In genomic region chr10:86944471-86944870, GRCh38 we compare ENCODE assay signal across 19 cellular contexts. TPM values are rescaled to one million over a fixed set of nuclear protein-coding genes. Genes with fewer than 3 reads are reported as not detected.
DNase-seq lines count a peak whose midpoint lies in the region; ATAC-seq, FAIRE-seq and TF ChIP-seq lines count a peak whose summit lies in the region.
"Had no signal": no experiment of that assay in that cellular context is flagged by ENCODE, and none has a peak within 500 bp of the region (broad histone marks: within the 10 kb centered on the region; RNA-seq: fewer than 3 reads in every experiment).

No MANE protein-coding gene starts in this region.

- H3K36me3 ChIP-seq in left ventricle myocardium inferior: peaks cover 23% of the 10 kb centered on the region
- no peaks in the 10 kb centered on the region for H3K36me3 ChIP-seq in astrocyte (ENCODE audit: insufficient read depth, low read length)
- H3K36me3 ChIP-seq in body of pancreas (replicated peaks in 1 of 2; ENCODE audit: insufficient read depth in 1 of 2, low read depth in 2 of 2): no peaks in the 10 kb centered on the region
- H3K36me3 ChIP-seq: ovary, vagina had no signal

- H3K9me3 Mint-ChIP-seq in astrocyte (ENCODE audit: unreplicated experiment): no peaks in the 10 kb centered on the region
- H3K9me3 Mint-ChIP-seq in CD14-positive monocyte: peaks cover 0 to 4% (median 2%) of the 10 kb centered on the region in 7 donors
- H3K9me3 Mint-ChIP-seq: activated T-cell treated with anti-CD3 and anti-CD28 coated beads, Interleukin-2, amount 50 U/mL, for 4 hours; stimulated activated naive CD8-positive, alpha-beta T cell treated with anti-CD3 and anti-CD28 coated beads, Interleukin-15, Interleukin-2, amounts not matched to agents 100 ng/mL and 50 ng/mL, for 24 hours had no signal

- TF ChIP-seq POLR2A in body of pancreas (IDR thresholded peaks at IDR 0.05): no peak

- H2AFZ ChIP-seq in astrocyte (ENCODE audit: low read depth, low read length): no peak overlapping the region

- DNase-seq in left ventricle myocardium inferior (no peak), right cardiac atrium (no peak), astrocyte (ENCODE audit: low read depth) (no peak), kidney tubule cell (ENCODE audit: low spot score) (peak; percentile 39), NCI-H1694 treated with DMSO at 0.1 percent for 48 hours (lab: John Stamatoyannopoulos, UW) (no peak), GM10266 (ENCODE audit: extremely low spot score) (no peak), CD14-positive monocyte (ENCODE audit: low spot score) (no peak), body of pancreas (no peak)
- DNase-seq: activated T-cell treated with anti-CD3 and anti-CD28 coated beads, Interleukin-2, amount 50 U/mL, for 4 hours; cortex of kidney; KBM-7; kidney; NCI-H1105; NK-92 treated with Interleukin-12 subunit alpha and Interleukin-12 subunit beta, amount 100 ng/mL, for 24 hours; SHP77 had no signal

- H3K9me3 ChIP-seq in left ventricle myocardium inferior (replicated peaks) (no peaks in the 10 kb centered on the region), right cardiac atrium (ENCODE audit: control insufficient read depth, low read length) (no peaks in the 10 kb centered on the region), astrocyte (ENCODE audit: insufficient read depth, low read depth, low read length) (no peaks in the 10 kb centered on the region), body of pancreas (no peaks in the 10 kb centered on the region)
- H3K9me3 ChIP-seq: ovary, vagina had no signal

- peak; percentile 20 for FAIRE-seq in astrocyte (lab: Jason Lieb, UNC)
- FAIRE-seq: kidney had no signal

- TF ChIP-seq CTCF in left ventricle myocardium inferior (IDR thresholded peaks at IDR 0.05; ENCODE audit: borderline replicate concordance) (no peak), astrocyte (IDR thresholded peaks at IDR 0.05; ENCODE audit: insufficient read depth, low read depth, low read length) (no peak), GM10266 (IDR thresholded peaks at IDR 0.05; ENCODE audit: control insufficient read depth, insufficient read depth, low read depth, missing control alignments) (no peak), CD14-positive monocyte (IDR thresholded peaks at IDR 0.05) (no peak), body of pancreas (IDR thresholded peaks at IDR 0.05) (no peak)

- H3K9ac ChIP-seq in astrocyte (ENCODE audit: low read length): no peak overlapping the region

- H3K27ac ChIP-seq in left ventricle myocardium inferior (replicated peaks) (peak overlapping the region; percentile 38), right cardiac atrium (ENCODE audit: low read length) (no peak overlapping the region), astrocyte (ENCODE audit: low read depth, low read length) (no peak overlapping the region), body of pancreas (no peak overlapping the region)
- H3K27ac ChIP-seq: ovary had no signal

- H4K20me1 ChIP-seq in astrocyte (ENCODE audit: insufficient read depth, low read length): no peaks in the 10 kb centered on the region

- H3K27me3 Mint-ChIP-seq in astrocyte (ENCODE audit: low read depth, unreplicated experiment) (peaks cover 21% of the 10 kb centered on the region), CD14-positive monocyte (ENCODE audit: low read depth in 3 of 3) (peaks cover 3 to 12% (median 4%) of the 10 kb centered on the region in 3 donors)
- H3K27me3 Mint-ChIP-seq: stimulated activated naive CD8-positive, alpha-beta T cell treated with anti-CD3 and anti-CD28 coated beads, Interleukin-15, Interleukin-2, amounts not matched to agents 100 ng/mL and 50 ng/mL, for 24 hours had no signal

- H3K4me1 ChIP-seq in left ventricle myocardium inferior (peaks cover 72% of the 10 kb centered on the region), right cardiac atrium (ENCODE audit: control insufficient read depth, insufficient read depth, low read length) (no peaks in the 10 kb centered on the region), astrocyte (ENCODE audit: insufficient read depth, low read length) (peaks cover 3% of the 10 kb centered on the region), body of pancreas (peaks cover 12% of the 10 kb centered on the region)

- H3K36me3 Mint-ChIP-seq in astrocyte (ENCODE audit: low read depth, unreplicated experiment) (peaks cover 3% of the 10 kb centered on the region), CD14-positive monocyte (no peaks in the 10 kb centered on the region)

- no peak overlapping the region for H3K4me2 ChIP-seq in astrocyte (ENCODE audit: low read length)

- intact Hi-C loops in left ventricle myocardium inferior (cut with micrococcal nuclease): no loop called here
- intact Hi-C loops in right cardiac atrium (cut with DNase I): no loop called here
- intact Hi-C loops in CD14-positive monocyte (cut with micrococcal nuclease): no loop called here
- intact Hi-C loops in body of pancreas (cut with DNase I): no loop called here

- H3K79me2 ChIP-seq in astrocyte (ENCODE audit: insufficient read depth, low read length): no peaks in the 10 kb centered on the region

- H3K4me3 Mint-ChIP-seq in astrocyte (ENCODE audit: unreplicated experiment) (no peak overlapping the region), CD14-positive monocyte (no peak overlapping the region)
- H3K4me3 Mint-ChIP-seq: activated T-cell treated with anti-CD3 and anti-CD28 coated beads, Interleukin-2, amount 50 U/mL, for 4 hours; stimulated activated naive CD8-positive, alpha-beta T cell treated with anti-CD3 and anti-CD28 coated beads, Interleukin-15, Interleukin-2, amounts not matched to agents 100 ng/mL and 50 ng/mL, for 24 hours had no signal

- H3K27me3 ChIP-seq in left ventricle myocardium inferior (ENCODE audit: low read depth): no peaks in the 10 kb centered on the region
- H3K27me3 ChIP-seq in right cardiac atrium (ENCODE audit: control insufficient read depth, insufficient read depth): no peaks in the 10 kb centered on the region
- H3K27me3 ChIP-seq in astrocyte (ENCODE audit: insufficient read depth, low read length): peaks cover 5% of the 10 kb centered on the region
- H3K27me3 ChIP-seq in body of pancreas: no peaks in the 10 kb centered on the region
- H3K27me3 ChIP-seq: ovary, vagina had no signal

- H3K27ac Mint-ChIP-seq in astrocyte (ENCODE audit: unreplicated experiment) (peak overlapping the region; percentile 34), CD14-positive monocyte (no peak overlapping the region)
- H3K27ac Mint-ChIP-seq: stimulated activated naive CD8-positive, alpha-beta T cell treated with anti-CD3 and anti-CD28 coated beads, Interleukin-15, Interleukin-2, amounts not matched to agents 100 ng/mL and 50 ng/mL, for 24 hours had no signal

- no peak overlapping the region for H3K4me3 ChIP-seq in left ventricle myocardium inferior
- no peak overlapping the region for H3K4me3 ChIP-seq in right cardiac atrium (ENCODE audit: low read length)
- no peak overlapping the region for H3K4me3 ChIP-seq in astrocyte (ENCODE audit: insufficient read depth, low read depth, low read length)
- no peak overlapping the region for H3K4me3 ChIP-seq in body of pancreas
- H3K4me3 ChIP-seq: ovary, vagina had no signal

- no peak for ATAC-seq in right cardiac atrium
- no peak for ATAC-seq in body of pancreas

- H3K4me1 Mint-ChIP-seq in astrocyte (ENCODE audit: low read depth, unreplicated experiment) (peaks cover 4% of the 10 kb centered on the region), CD14-positive monocyte (no peaks in the 10 kb centered on the region)

RNA-seq across cellular contexts. Expression of gene MMRN2, which starts 12.9 kb away (rescaled TPM):
- 32.1 TPM for total RNA-seq in left ventricle myocardium inferior
- 10 to 100 TPM; 32.4 to 65.5 (median 42.5) TPM for total RNA-seq in right cardiac atrium
- 19.8 TPM for polyA plus RNA-seq in right cardiac atrium
- 0.27 and 0.46 TPM in 2 replicates for total RNA-seq in astrocyte
- under 1 TPM in 1 of 2 donors, not detected in 1; 0.07 TPM for polyA plus RNA-seq in CD14-positive monocyte
- total RNA-seq in body of pancreas: 10 to 100 TPM; 16.8 to 17.4 TPM
- total RNA-seq: T-helper 2 cell treated with Interferon-gamma antibody and Interleukin-4, amounts not matched to agents 100 ng/mL and 5 ng/mL, for 36 hours had no signal

RNA-seq across cellular contexts. Expression of gene SNCG, which starts 13.9 kb away (rescaled TPM):
- 14.7 TPM for total RNA-seq in left ventricle myocardium inferior
- total RNA-seq in right cardiac atrium: 10 to 100 TPM; 10.8 to 22.0 (median 15.6) TPM
- polyA plus RNA-seq in right cardiac atrium: 30.2 TPM
- 3.0 TPM in 2 replicates for total RNA-seq in astrocyte
- not detected for polyA plus RNA-seq in CD14-positive monocyte
- 1 to 10 TPM; 2.6 to 3.0 TPM for total RNA-seq in body of pancreas
- total RNA-seq: T-helper 2 cell treated with Interferon-gamma antibody and Interleukin-4, amounts not matched to agents 100 ng/mL and 5 ng/mL, for 36 hours had no signal

RNA-seq across cellular contexts. Expression of gene ADIRF, which starts 23.8 kb away (rescaled TPM):
- total RNA-seq in left ventricle myocardium inferior: 41.1 TPM
- total RNA-seq in right cardiac atrium: 100 to 1,000 TPM in 1 of 4 donors, 10 to 100 TPM in 3; 69.0 to 122 (median 75.7) TPM
- 215 TPM for polyA plus RNA-seq in right cardiac atrium
- total RNA-seq in astrocyte: not detected in 2 replicates
- not detected for polyA plus RNA-seq in CD14-positive monocyte
- total RNA-seq in body of pancreas: 100 to 1,000 TPM; 113 to 115 TPM
- total RNA-seq: T-helper 2 cell treated with Interferon-gamma antibody and Interleukin-4, amounts not matched to agents 100 ng/mL and 5 ng/mL, for 36 hours had no signal

Comparison
In these comparisons a context has a peak if more than half of its experiments do, and no peak if none do; other contexts are left out.
1. RNA of gene MMRN2, which starts 12.9 kb away (total RNA-seq): 32.4 to 65.5 TPM in right cardiac atrium, 32.1 TPM in left ventricle myocardium inferior (single experiment) and 16.8 to 17.4 TPM in body of pancreas; 0.27 to 0.46 TPM in astrocyte; every median in the first group is over 10 times any median in the second.
2. RNA of gene ADIRF, which starts 23.8 kb away (total RNA-seq): 113 to 115 TPM in body of pancreas, 69.0 to 122 TPM in right cardiac atrium and 41.1 TPM in left ventricle myocardium inferior (single experiment); not detected in astrocyte; every median in the first group is over 10 times any median in the second.